In genomic region chr14:70907996-70908917, GRCh38 we compare ENCODE assay signal across 8 cellular contexts. TPM values are rescaled to one million over a fixed set of nuclear protein-coding genes. Genes with fewer than 3 reads are reported as not detected.
DNase-seq lines count a peak whose midpoint lies in the region; ATAC-seq, FAIRE-seq and TF ChIP-seq lines count a peak whose summit lies in the region.

No MANE protein-coding gene starts in this region.

- TF ChIP-seq RAD21 in A549 (conservative IDR thresholded peaks at IDR 0.05 in 1 of 2, IDR thresholded peaks at IDR 0.05 in 1 of 2) = no peak

- DNase-seq in A549 (ENCODE audit: low read depth in 1 of 2, low spot score in 1 of 2) (peak; percentile 37 to 39), OCI-M1 (lab: John Stamatoyannopoulos, UW) (peak; percentile 10), fibroblast of the aortic adventitia (ENCODE audit: low read depth) (peak; percentile 81), suprapubic skin (ENCODE audit: low spot score in 2 of 2) (peak; percentile 74 to 81)
- DNase-seq in activated effector memory CD4-positive, alpha-beta T cell treated with anti-CD3 and anti-CD28 coated beads, Interleukin-2, amount 50 U/mL, for 16 hours = peak; percentile 85
- DNase-seq in naive thymus-derived CD4-positive, alpha-beta T cell = peak in 8 of 9 donors; percentile 49 to 74 (median 56)

- peaks cover 0 to 18% (median 0%) of the 10 kb centered on the region in 5 donors for H3K36me3 Mint-ChIP-seq in naive thymus-derived CD4-positive, alpha-beta T cell

- no peaks in the 10 kb centered on the region for H3K9me3 Mint-ChIP-seq in naive thymus-derived CD4-positive, alpha-beta T cell

- no peaks in the 10 kb centered on the region for H3K27me3 ChIP-seq in naive thymus-derived CD4-positive, alpha-beta T cell (ENCODE audit: control insufficient read depth in 2 of 2, insufficient read depth in 2 of 2, low read length in 2 of 2)
- no peaks in the 10 kb centered on the region for H3K27me3 ChIP-seq in suprapubic skin

- H3K9me3 ChIP-seq in A549 = no peaks in the 10 kb centered on the region
- H3K9me3 ChIP-seq in naive thymus-derived CD4-positive, alpha-beta T cell (ENCODE audit: control insufficient read depth in 2 of 3, low read length in 3 of 3) = no peaks in the 10 kb centered on the region
- no peaks in the 10 kb centered on the region for H3K9me3 ChIP-seq in suprapubic skin

- ATAC-seq in A549 (peak; percentile 51 to 59), GM18867 (IDR thresholded peaks at IDR 0.05; ENCODE audit: unreplicated experiment) (peak; percentile 25), HG03095 (IDR thresholded peaks at IDR 0.05; ENCODE audit: unreplicated experiment) (peak; percentile 22)
- ATAC-seq in naive thymus-derived CD4-positive, alpha-beta T cell = peak; percentile 30

- FAIRE-seq in A549 (lab: Jason Lieb, UNC) = no peak

- POLR2A ChIA-PET in A549 (lab: Yijun Ruan, JAX) = interaction anchor here (0.9 to 2.0 kb wide), 6 partner anchors 11 to 91 kb away, joined by 3 to 13 read pairs (median 4); no protein-coding TSS in a partner anchor
- POLR2A ChIA-PET in naive thymus-derived CD4-positive, alpha-beta T cell (lab: Charles Lee) = interaction anchor here (0.6 to 5.3 kb wide), 25 partner anchors 10 to 88 kb away, joined by 3 to 104 read pairs (median 6); no protein-coding TSS in a partner anchor

- H3K4me1 Mint-ChIP-seq in naive thymus-derived CD4-positive, alpha-beta T cell = peaks cover 57 to 83% (median 79%) of the 10 kb centered on the region in 7 donors

- 2% methylated on average over 13 of the region's 85 CpGs for WGBS in A549 (ENCODE audit: missing lambda C conversion rate)
- WGBS in suprapubic skin = under 1% methylated on average over 29 of the region's 85 CpGs

- H3K27me3 Mint-ChIP-seq in naive thymus-derived CD4-positive, alpha-beta T cell = no peaks in the 10 kb centered on the region

- H3K4me3 ChIP-seq in A549 (peak overlapping the region; percentile 89), fibroblast of the aortic adventitia (ENCODE audit: low read depth, low read length) (peak overlapping the region; percentile 90), suprapubic skin (peak overlapping the region; percentile 100)
- H3K4me3 ChIP-seq in naive thymus-derived CD4-positive, alpha-beta T cell (ENCODE audit: low read length) = peak overlapping the region; percentile 93

- peaks cover 23% of the 10 kb centered on the region for H3K4me1 ChIP-seq in A549
- peaks cover 14 to 40% of the 10 kb centered on the region in 2 donors for H3K4me1 ChIP-seq in naive thymus-derived CD4-positive, alpha-beta T cell (ENCODE audit: control insufficient read depth in 2 of 2, insufficient read depth in 2 of 2, low read length in 2 of 2)
- H3K4me1 ChIP-seq in suprapubic skin = peaks cover 48% of the 10 kb centered on the region

- no peak for TF ChIP-seq EP300 in A549 (IDR thresholded peaks at IDR 0.05)
- no peak for TF ChIP-seq EP300 in suprapubic skin (IDR thresholded peaks at IDR 0.05)

- H3K36me3 ChIP-seq in naive thymus-derived CD4-positive, alpha-beta T cell (ENCODE audit: control insufficient read depth in 2 of 3, insufficient read depth in 3 of 3, low read length in 3 of 3) = peaks cover 0 to 5% (median 0%) of the 10 kb centered on the region in 3 experiments
- H3K36me3 ChIP-seq in suprapubic skin = no peaks in the 10 kb centered on the region

- peak overlapping the region; percentile 87 to 99 (median 94) for H3K4me3 Mint-ChIP-seq in naive thymus-derived CD4-positive, alpha-beta T cell

- TF ChIP-seq POLR2A in A549 (IDR thresholded peaks at IDR 0.05; ENCODE audit: low read length) (no peak), suprapubic skin (IDR thresholded peaks at IDR 0.05) (no peak)

- H3K27ac ChIP-seq in A549 = peak overlapping the region; percentile 95
- peak overlapping the region; percentile 87 for H3K27ac ChIP-seq in naive thymus-derived CD4-positive, alpha-beta T cell (ENCODE audit: low read depth, low read length)
- H3K27ac ChIP-seq in suprapubic skin = peak overlapping the region; percentile 96

- intact Hi-C loops in naive thymus-derived CD4-positive, alpha-beta T cell (cut with micrococcal nuclease) = loop anchor here (1.0 to 10.0 kb wide), 17 partner anchors 9 to 417 kb away; partner anchors contain the start of genes MAP3K9 (in 2 of the 2), SIPA1L1 (in 2 of the 2) and TTC9 (in 1 of the 2)

- TF ChIP-seq CTCF in A549 (IDR thresholded peaks at IDR 0.05) = no peak
- no peak for TF ChIP-seq CTCF in fibroblast of the aortic adventitia (IDR thresholded peaks at IDR 0.05; ENCODE audit: insufficient read depth, low read length)
- TF ChIP-seq CTCF in suprapubic skin (IDR thresholded peaks at IDR 0.05) = no peak

- H3K4me2 ChIP-seq in A549 = peak overlapping the region; percentile 83

- H3K27ac Mint-ChIP-seq in naive thymus-derived CD4-positive, alpha-beta T cell = peak overlapping the region; percentile 90 to 99 (median 95)

- CTCF ChIA-PET in A549 (lab: Yijun Ruan, JAX) = interaction anchor here (0.9 to 4.3 kb wide), 27 partner anchors 11 to 307 kb away, joined by 3 to 32 read pairs (median 7); partner anchors contain the start of gene MAP3K9
- CTCF ChIA-PET in naive thymus-derived CD4-positive, alpha-beta T cell (lab: Charles Lee) = interaction anchor here (0.9 to 4.5 kb wide), 24 partner anchors 10 to 99 kb away, joined by 3 to 114 read pairs (median 5); partner anchors contain the start of gene MAP3K9

TF ChIP-seq in A549, 52 proteins besides CTCF, POLR2A, EP300 and RAD21:
- TF ChIP-seq CBX2 (IDR thresholded peaks at IDR 0.05; ENCODE audit: borderline replicate concordance, low read depth) (no peak), MYC (IDR thresholded peaks at IDR 0.05; ENCODE audit: borderline replicate concordance, low read length) (0 out of 2 replicates have a peak, but pooled peaks have one; percentile 22), MAX (IDR thresholded peaks at IDR 0.05) (peak; percentile 32; the same call in 1 of the 2 replicates), PHF8 (IDR thresholded peaks at IDR 0.05; ENCODE audit: borderline replicate concordance, low read depth) (0 out of 2 replicates have a peak, but pooled peaks have one; percentile 32)

RNA-seq across cellular contexts. Expression of gene PCNX1, which starts 1.0 kb away (rescaled TPM):
- polyA plus RNA-seq in A549 (2011; rRNA removed) = 45.0 and 50.0 TPM in 2 replicates
- polyA plus RNA-seq in A549 (2012; cell fraction: cytosol; rRNA removed) = 8.0 and 9.1 TPM in 2 replicates
- polyA plus RNA-seq in A549 (2012; cell fraction: nucleus; rRNA removed) = 21.5 and 27.2 TPM in 2 replicates
- 10.4 to 13.2 TPM (median 10.9 TPM) in 3 replicates for polyA plus RNA-seq in A549 (2017; fragmentation: RNase III; extraction: RNeasy Plus Mini Kit Qiagen cat#74134 plus additional on column Dnase treatment)
- polyA minus RNA-seq in A549 (2011; rRNA and poly(A)+ RNA removed) = 143 and 190 TPM in 2 replicates
- 47.4 and 138 TPM in 2 replicates for total RNA-seq in fibroblast of the aortic adventitia (ENCODE audit: low replicate concordance)
- 100 to 1,000 TPM in 4 of 5 experiments, 10 to 100 TPM in 1; 80.8 to 114 (median 112) TPM for total RNA-seq in naive thymus-derived CD4-positive, alpha-beta T cell
- polyA plus RNA-seq in naive thymus-derived CD4-positive, alpha-beta T cell = 10 to 100 TPM; 11.2 to 12.2 TPM
- total RNA-seq in suprapubic skin = 10 to 100 TPM; 22.0 to 95.4 (median 29.7) TPM

Comparison
In these comparisons a context has a peak if more than half of its experiments do, and no peak if none do; other contexts are left out.
1. Peak in every context shown above with its lines: DNase-seq, ATAC-seq, H3K4me3 ChIP-seq and H3K27ac ChIP-seq.
2. DNase-seq: peak in every context shown above with its lines; median percentile 85 in activated effector memory CD4-positive, alpha-beta T cell treated with anti-CD3 and anti-CD28 coated beads, Interleukin-2, amount 50 U/mL, for 16 hours; 81 in fibroblast of the aortic adventitia; 78 in suprapubic skin; 56 in naive thymus-derived CD4-positive, alpha-beta T cell; 38 in A549; 10 in OCI-M1.